In the genomic region with DNA sequence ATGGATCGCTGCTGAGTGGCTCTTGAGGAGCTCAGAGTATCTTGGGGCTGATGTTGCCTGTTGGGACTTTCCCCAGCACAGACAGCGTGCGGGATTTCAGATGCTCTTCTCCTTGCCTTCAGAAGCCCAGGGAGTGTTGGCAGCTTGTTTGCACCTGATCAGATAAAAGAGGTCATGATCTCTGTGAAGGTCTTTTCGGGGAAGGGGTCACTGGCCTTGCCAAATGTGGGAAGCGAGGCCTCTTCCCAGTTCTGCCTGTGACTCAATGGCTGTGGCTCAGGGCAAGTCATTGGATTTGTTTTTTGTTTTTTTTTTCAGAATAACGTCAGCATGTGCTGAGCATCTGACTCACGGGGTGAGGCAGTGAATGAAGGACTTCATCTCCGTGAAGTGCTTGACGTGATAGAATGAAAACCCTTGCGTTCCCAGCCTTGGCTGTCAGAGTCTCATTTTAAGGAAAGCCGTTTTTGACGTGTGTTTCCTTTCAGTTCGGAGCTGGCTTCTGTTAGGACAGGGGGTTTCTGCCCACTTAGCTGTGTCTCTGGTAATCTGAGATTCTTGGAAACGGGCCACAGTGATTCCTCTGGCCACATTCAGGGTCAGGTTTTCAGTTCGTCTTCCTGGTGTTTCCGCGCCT, we compare ENCODE assay signal across 10 cellular contexts. TPM values are rescaled to one million over a fixed set of nuclear protein-coding genes. Genes with fewer than 3 reads are reported as not detected.
A peak's percentile ranks its signal among the peaks of the same experiment; 100 is the strongest.
DNase-seq lines count a peak whose midpoint lies in the region; ATAC-seq, FAIRE-seq and TF ChIP-seq lines count a peak whose summit lies in the region.
"Had no signal": no experiment of that assay in that cellular context is flagged by ENCODE, and none has a peak within 500 bp of the region (broad histone marks: within the 10 kb centered on the region; RNA-seq: fewer than 3 reads in every experiment).

No MANE protein-coding gene starts in this region.

- peak overlapping the region; percentile 88 for H3K27ac ChIP-seq in foreskin keratinocyte
- H3K27ac ChIP-seq: HL-60 had no signal

- no peak for FAIRE-seq in GM19239 (lab: Jason Lieb, UNC)

- TF ChIP-seq CTCF in foreskin keratinocyte (conservative IDR thresholded peaks at IDR 0.05): no peak

- peak; percentile 92 for DNase-seq in EL
- DNase-seq in foreskin keratinocyte: peak; percentile 72 to 87
- DNase-seq in sciatic nerve (ENCODE audit: low spot score): no peak
- DNase-seq in AML-193 (lab: John Stamatoyannopoulos, UW): no peak
- no peak for DNase-seq in stimulated activated CD4-positive, alpha-beta T cell treated with anti-CD3 and anti-CD28 coated beads, Interleukin-2, amount 100 ng/mL, for 24 hours
- no peak for DNase-seq in GM19239 (ENCODE audit: insufficient read length, low spot score)
- DNase-seq: stimulated activated CD4-positive, alpha-beta T cell treated with anti-CD3 and anti-CD28 coated beads, Interleukin-15, amount 100 ng/mL, for 24 hours had no signal

- ATAC-seq in SK-N-SH treated with all-trans-retinoic acid at 6 μM for 48 hours (peak; percentile 81), foreskin keratinocyte (peak; percentile 86), sciatic nerve (peak; percentile 90), GM18861 (IDR thresholded peaks at IDR 0.05; ENCODE audit: unreplicated experiment) (no peak)

- peaks cover 12% of the 10 kb centered on the region for H3K4me1 ChIP-seq in foreskin keratinocyte

- H3K27me3 ChIP-seq in foreskin keratinocyte: no peaks in the 10 kb centered on the region

- intact Hi-C loops in sciatic nerve (cut with DNase I): no loop called here

TF ChIP-seq in SK-N-SH treated with all-trans-retinoic acid at 6 μM for 48 hours, 23 proteins besides CTCF, POLR2A, EP300 and RAD21:
- TF ChIP-seq TOX (CRISPR knock-in tag; IDR thresholded peaks at IDR 0.05; ENCODE audit: borderline replicate concordance): peak; percentile 98
- no peak for TF ChIP-seq ESRRG (CRISPR knock-in tag; IDR thresholded peaks at IDR 0.05)
- TF ChIP-seq, protein P1, sequence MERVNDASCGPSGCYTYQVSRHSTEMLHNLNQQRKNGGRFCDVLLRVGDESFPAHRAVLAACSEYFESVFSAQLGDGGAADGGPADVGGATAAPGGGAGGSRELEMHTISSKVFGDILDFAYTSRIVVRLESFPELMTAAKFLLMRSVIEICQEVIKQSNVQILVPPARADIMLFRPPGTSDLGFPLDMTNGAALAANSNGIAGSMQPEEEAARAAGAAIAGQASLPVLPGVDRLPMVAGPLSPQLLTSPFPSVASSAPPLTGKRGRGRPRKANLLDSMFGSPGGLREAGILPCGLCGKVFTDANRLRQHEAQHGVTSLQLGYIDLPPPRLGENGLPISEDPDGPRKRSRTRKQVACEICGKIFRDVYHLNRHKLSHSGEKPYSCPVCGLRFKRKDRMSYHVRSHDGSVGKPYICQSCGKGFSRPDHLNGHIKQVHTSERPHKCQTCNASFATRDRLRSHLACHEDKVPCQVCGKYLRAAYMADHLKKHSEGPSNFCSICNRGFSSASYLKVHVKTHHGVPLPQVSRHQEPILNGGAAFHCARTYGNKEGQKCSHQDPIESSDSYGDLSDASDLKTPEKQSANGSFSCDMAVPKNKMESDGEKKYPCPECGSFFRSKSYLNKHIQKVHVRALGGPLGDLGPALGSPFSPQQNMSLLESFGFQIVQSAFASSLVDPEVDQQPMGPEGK (CRISPR knock-in tag; IDR thresholded peaks at IDR 0.05; ENCODE audit: borderline replicate concordance): no peak
- TF ChIP-seq ZNF70 (CRISPR knock-in tag; IDR thresholded peaks at IDR 0.05): no peak
- TF ChIP-seq ZC3H10 (CRISPR knock-in tag; IDR thresholded peaks at IDR 0.05): peak; percentile 97
- TF ChIP-seq GLIS3 (CRISPR knock-in tag; IDR thresholded peaks at IDR 0.05): no peak
- TF ChIP-seq, protein P2, sequence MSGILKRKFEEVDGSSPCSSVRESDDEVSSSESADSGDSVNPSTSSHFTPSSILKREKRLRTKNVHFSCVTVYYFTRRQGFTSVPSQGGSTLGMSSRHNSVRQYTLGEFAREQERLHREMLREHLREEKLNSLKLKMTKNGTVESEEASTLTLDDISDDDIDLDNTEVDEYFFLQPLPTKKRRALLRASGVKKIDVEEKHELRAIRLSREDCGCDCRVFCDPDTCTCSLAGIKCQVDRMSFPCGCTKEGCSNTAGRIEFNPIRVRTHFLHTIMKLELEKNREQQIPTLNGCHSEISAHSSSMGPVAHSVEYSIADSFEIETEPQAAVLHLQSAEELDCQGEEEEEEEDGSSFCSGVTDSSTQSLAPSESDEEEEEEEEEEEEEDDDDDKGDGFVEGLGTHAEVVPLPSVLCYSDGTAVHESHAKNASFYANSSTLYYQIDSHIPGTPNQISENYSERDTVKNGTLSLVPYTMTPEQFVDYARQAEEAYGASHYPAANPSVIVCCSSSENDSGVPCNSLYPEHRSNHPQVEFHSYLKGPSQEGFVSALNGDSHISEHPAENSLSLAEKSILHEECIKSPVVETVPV (CRISPR knock-in tag; IDR thresholded peaks at IDR 0.05): no peak
- TF ChIP-seq ZFP3 (CRISPR knock-in tag; IDR thresholded peaks at IDR 0.05): peak; percentile 14; the same call in 1 of the 2 replicates

RNA-seq across cellular contexts. Expression of a gene that starts 46.7 kb away (rescaled TPM):
- total RNA-seq in foreskin keratinocyte: 71.2 and 86.9 TPM in 2 replicates
- 47.0 and 55.0 TPM in 2 replicates for polyA plus RNA-seq in foreskin keratinocyte
- total RNA-seq in sciatic nerve: 67.3 TPM

Comparison
In these comparisons a context has a peak if more than half of its experiments do, and no peak if none do; other contexts are left out.
1. DNase-seq: peak in EL (single experiment) and foreskin keratinocyte (2 of 2); none in sciatic nerve (single experiment), AML-193 (0 of 2), stimulated activated CD4-positive, alpha-beta T cell treated with anti-CD3 and anti-CD28 coated beads, Interleukin-2, amount 100 ng/mL, for 24 hours (0 of 2) and GM19239 (single experiment).